ENCODE assay signal across 1 cellular context in genomic region chr14:106844608-106845285, GRCh38.
TF ChIP-seq lines count a peak whose summit lies in the region.

No MANE protein-coding gene starts in this region.

TF ChIP-seq in GM12878, 131 proteins besides CTCF, POLR2A, EP300 and RAD21 (continued from another document):
- TF ChIP-seq EGR1 (IDR thresholded peaks at IDR 0.05; ENCODE audit: borderline replicate concordance in 1 of 2, low read depth in 2 of 2, low read length in 2 of 2) (peak in 1 of 2 experiments; percentile 49; a peak in 1 of 3 replicates), SMAD1 (IDR thresholded peaks at IDR 0.05; ENCODE audit: low read depth, partially characterized antibody) (no peak), ZNF622 (IDR thresholded peaks at IDR 0.05) (no peak)
- TF ChIP-seq, protein P1, sequence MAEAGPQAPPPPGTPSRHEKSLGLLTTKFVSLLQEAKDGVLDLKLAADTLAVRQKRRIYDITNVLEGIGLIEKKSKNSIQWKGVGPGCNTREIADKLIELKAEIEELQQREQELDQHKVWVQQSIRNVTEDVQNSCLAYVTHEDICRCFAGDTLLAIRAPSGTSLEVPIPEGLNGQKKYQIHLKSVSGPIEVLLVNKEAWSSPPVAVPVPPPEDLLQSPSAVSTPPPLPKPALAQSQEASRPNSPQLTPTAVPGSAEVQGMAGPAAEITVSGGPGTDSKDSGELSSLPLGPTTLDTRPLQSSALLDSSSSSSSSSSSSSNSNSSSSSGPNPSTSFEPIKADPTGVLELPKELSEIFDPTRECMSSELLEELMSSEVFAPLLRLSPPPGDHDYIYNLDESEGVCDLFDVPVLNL (IDR thresholded peaks at IDR 0.05; ENCODE audit: low read depth, low read length) = no peak
